Comparison of ENCODE assay signal across 18 cellular contexts in the genomic region with DNA sequence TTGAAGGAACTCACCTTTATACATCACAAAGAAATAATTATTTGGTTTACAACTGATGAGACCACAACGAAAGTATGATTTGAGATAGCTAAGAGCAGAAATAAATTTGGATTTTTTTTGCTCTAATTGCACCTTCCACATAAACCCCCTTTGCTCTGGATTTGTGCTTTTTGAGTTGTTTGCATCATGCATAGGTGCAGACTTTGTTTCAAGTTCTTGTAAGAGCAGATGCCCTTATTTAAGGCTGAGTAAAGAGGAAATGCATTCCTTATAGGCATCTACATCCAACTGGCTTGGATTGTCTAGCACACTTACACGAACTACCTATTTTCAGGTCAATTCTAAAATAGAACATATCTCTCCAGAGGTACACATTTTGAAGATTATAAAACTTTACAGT. TPM values are rescaled to one million over a fixed set of nuclear protein-coding genes. Genes with fewer than 3 reads are reported as not detected.
A peak's percentile ranks its signal among the peaks of the same experiment; 100 is the strongest.
DNase-seq lines count a peak whose midpoint lies in the region; ATAC-seq, FAIRE-seq and TF ChIP-seq lines count a peak whose summit lies in the region.
"Had no signal": no experiment of that assay in that cellular context is flagged by ENCODE, and none has a peak within 500 bp of the region (broad histone marks: within the 10 kb centered on the region; RNA-seq: fewer than 3 reads in every experiment).

No MANE protein-coding gene starts in this region.

- no peaks in the 10 kb centered on the region for H3K9me3 Mint-ChIP-seq in activated naive CD8-positive, alpha-beta T cell (ENCODE audit: low read depth)
- no peaks in the 10 kb centered on the region for H3K9me3 Mint-ChIP-seq in activated naive CD8-positive, alpha-beta T cell treated with anti-CD3 and anti-CD28 coated beads, Interleukin-2, amount 50 U/mL, for 24 hours
- no peaks in the 10 kb centered on the region for H3K9me3 Mint-ChIP-seq in neural crest cell
- H3K9me3 Mint-ChIP-seq: CD8-positive, alpha-beta T cell; H9 had no signal

- no peaks in the 10 kb centered on the region for H3K36me3 Mint-ChIP-seq in activated naive CD8-positive, alpha-beta T cell
- H3K36me3 Mint-ChIP-seq in activated naive CD8-positive, alpha-beta T cell treated with anti-CD3 and anti-CD28 coated beads, Interleukin-2, amount 50 U/mL, for 24 hours (ENCODE audit: low read depth): peaks cover 2% of the 10 kb centered on the region
- no peaks in the 10 kb centered on the region for H3K36me3 Mint-ChIP-seq in neural crest cell (ENCODE audit: low read depth)

- TF ChIP-seq CTCF in D721Med (IDR thresholded peaks at IDR 0.05; ENCODE audit: insufficient read depth, missing control alignments) (no peak), K562 (IDR thresholded peaks at IDR 0.05 in 2 of 3, conservative IDR thresholded peaks at IDR 0.05 in 1 of 3; ENCODE audit: insufficient read depth in 2 of 3, low read depth in 1 of 3, low read length in 3 of 3) (no peak), neural crest cell (conservative IDR thresholded peaks at IDR 0.05) (no peak)

- 0% methylated on average over 2 of the region's 2 CpGs for WGBS in K562 (ENCODE audit: insufficient coverage, low coverage, missing lambda C conversion rate)

- H3K4me1 Mint-ChIP-seq in activated naive CD8-positive, alpha-beta T cell (ENCODE audit: low read depth): peaks cover 24% of the 10 kb centered on the region
- peaks cover 28% of the 10 kb centered on the region for H3K4me1 Mint-ChIP-seq in activated naive CD8-positive, alpha-beta T cell treated with anti-CD3 and anti-CD28 coated beads, Interleukin-2, amount 50 U/mL, for 24 hours
- H3K4me1 Mint-ChIP-seq in neural crest cell: peaks cover 21% of the 10 kb centered on the region

- H3K4me3 ChIP-seq in K562: no peak overlapping the region
- H3K4me3 ChIP-seq: BLaER1 treated with 17β-estradiol and CSF1 and Interleukin-3, amounts not matched to agents 10 nM and 100 nM had no signal

- peaks cover 0 to 28% of the 10 kb centered on the region in 2 experiments; a peak in 4 of 5 replicates for H3K27me3 ChIP-seq in K562 (ENCODE audit: control insufficient read depth in 2 of 2, insufficient read depth in 2 of 2, low read length in 2 of 2)

- H3K27me3 Mint-ChIP-seq in activated naive CD8-positive, alpha-beta T cell: no peaks in the 10 kb centered on the region
- H3K27me3 Mint-ChIP-seq in activated naive CD8-positive, alpha-beta T cell treated with anti-CD3 and anti-CD28 coated beads, Interleukin-2, amount 50 U/mL, for 24 hours: no peaks in the 10 kb centered on the region
- H3K27me3 Mint-ChIP-seq in neural crest cell (ENCODE audit: low read depth): peaks cover 77% of the 10 kb centered on the region
- H3K27me3 Mint-ChIP-seq: B cell had no signal

- ATAC-seq in activated naive CD8-positive, alpha-beta T cell treated with anti-CD3 and anti-CD28 coated beads, Interleukin-2, amount 50 U/mL, for 24 hours: no peak
- no peak for ATAC-seq in K562
- ATAC-seq in GM18498 (IDR thresholded peaks at IDR 0.05; ENCODE audit: unreplicated experiment): no peak
- ATAC-seq: CD8-positive, alpha-beta T cell had no signal

- peak overlapping the region; percentile 28 for H3K27ac Mint-ChIP-seq in activated naive CD8-positive, alpha-beta T cell
- no peak overlapping the region for H3K27ac Mint-ChIP-seq in activated naive CD8-positive, alpha-beta T cell treated with anti-CD3 and anti-CD28 coated beads, Interleukin-2, amount 50 U/mL, for 24 hours
- H3K27ac Mint-ChIP-seq in neural crest cell (ENCODE audit: unreplicated experiment): no peak overlapping the region
- H3K27ac Mint-ChIP-seq: B cell; CD8-positive, alpha-beta T cell; H9 had no signal

- no peak for TF ChIP-seq POLR2A in K562 (conservative IDR thresholded peaks at IDR 0.05)

- no TSS peak for BruUV-seq in K562 (replicated peaks; lab: Mats Ljungman, UMichigan)

- TF ChIP-seq EP300 in K562 (IDR thresholded peaks at IDR 0.05; ENCODE audit: low read length): no peak

- in situ Hi-C loops in K562 (cut with MboI): no loop called here

- no peak overlapping the region for H3K4me2 ChIP-seq in K562 (ENCODE audit: insufficient read depth, low read length)
- H3K4me2 ChIP-seq: BLaER1 treated with 17β-estradiol and CSF1 and Interleukin-3, amounts not matched to agents 10 nM and 100 nM had no signal

- peak; percentile 46 for FAIRE-seq in D721Med (lab: Jason Lieb, UNC)
- no peak for FAIRE-seq in K562 (lab: Jason Lieb, UNC)
- FAIRE-seq: GM12891, GM18507 had no signal

- DNase-seq in activated naive CD8-positive, alpha-beta T cell treated with anti-CD3 and anti-CD28 coated beads, Interleukin-2, amount 50 U/mL, for 24 hours: no peak
- no peak for DNase-seq in D721Med (ENCODE audit: insufficient read length, low spot score)
- no peak for DNase-seq in K562 (ENCODE audit: extremely low read depth in 1 of 4, low spot score in 3 of 4)
- DNase-seq in neural crest cell (ENCODE audit: low read depth, low spot score): no peak
- DNase-seq in stimulated activated CD4-positive, alpha-beta T cell treated with anti-CD3 and anti-CD28 coated beads, Interleukin-15, amount 100 ng/mL, for 24 hours: no peak
- DNase-seq: 8988T; Calu3; CD8-positive, alpha-beta T cell; DMS 273 treated with DMSO at 0.1 percent for 48 hours; GOT3; H9 had no signal

- CTCF ChIA-PET in K562 (lab: Yijun Ruan, JAX; ENCODE audit: low intra/inter-chr PET ratio): no interaction called here

- intact Hi-C loops in K562 (cut with micrococcal nuclease): no loop called here

- no peaks in the 10 kb centered on the region for H4K20me1 ChIP-seq in K562 (replicated peaks; ENCODE audit: control insufficient read depth, insufficient read depth, low read length)

- no peak overlapping the region for H3K9ac ChIP-seq in K562 (ENCODE audit: insufficient read depth in 1 of 2, low read depth in 2 of 2, low read length in 2 of 2)
- H3K9ac ChIP-seq: BLaER1 treated with 17β-estradiol and CSF1 and Interleukin-3, amounts not matched to agents 10 nM and 100 nM had no signal

- no peaks in the 10 kb centered on the region for H3K79me2 ChIP-seq in K562 (ENCODE audit: control insufficient read depth, insufficient read depth, low read length)

- H3K36me3 ChIP-seq in K562 (ENCODE audit: control insufficient read depth, insufficient read depth, low read length): no peaks in the 10 kb centered on the region
- H3K36me3 ChIP-seq: BLaER1 treated with 17β-estradiol and CSF1 and Interleukin-3, amounts not matched to agents 10 nM and 100 nM had no signal

- no peaks in the 10 kb centered on the region for H3K9me3 ChIP-seq in K562 (replicated peaks; ENCODE audit: control insufficient read depth, insufficient read depth, low read depth, low read length)
- H3K9me3 ChIP-seq: BLaER1 treated with 17β-estradiol and CSF1 and Interleukin-3, amounts not matched to agents 10 nM and 100 nM had no signal

- no peak for TF ChIP-seq RAD21 in K562 (CRISPR knock-in tag; conservative IDR thresholded peaks at IDR 0.05 in 1 of 2, IDR thresholded peaks at IDR 0.05 in 1 of 2)

- peaks cover 10 to 22% of the 10 kb centered on the region in 2 experiments for H3K4me1 ChIP-seq in K562 (replicated peaks in 1 of 2; ENCODE audit: control insufficient read depth in 2 of 2, insufficient read depth in 2 of 2, low read length in 2 of 2)

- POLR2A ChIA-PET in K562 (lab: Yijun Ruan, JAX): interaction anchor here (0.6 kb wide), 1 partner anchor 151 kb away, joined by 5 read pairs; no protein-coding TSS in a partner anchor

- no peaks in the 10 kb centered on the region for H3K9me1 ChIP-seq in K562 (ENCODE audit: control insufficient read depth, insufficient read depth, low read length)

- no peak overlapping the region for H3K27ac ChIP-seq in K562 (ENCODE audit: extremely low read depth, low read depth, low read length)
- H3K27ac ChIP-seq: BLaER1 treated with 17β-estradiol and CSF1 and Interleukin-3, amounts not matched to agents 10 nM and 100 nM had no signal

- no peak overlapping the region for H3K4me3 Mint-ChIP-seq in activated naive CD8-positive, alpha-beta T cell
- no peak overlapping the region for H3K4me3 Mint-ChIP-seq in activated naive CD8-positive, alpha-beta T cell treated with anti-CD3 and anti-CD28 coated beads, Interleukin-2, amount 50 U/mL, for 24 hours
- peak overlapping the region; percentile 24 for H3K4me3 Mint-ChIP-seq in neural crest cell
- H3K4me3 Mint-ChIP-seq: B cell; CD8-positive, alpha-beta T cell; H9 had no signal

- H2AFZ ChIP-seq in K562 (ENCODE audit: low read depth, low read length): no peak overlapping the region

RNA-seq across cellular contexts. Expression of a gene that starts 6.6 kb away (rescaled TPM):
- 52.6 and 55.6 TPM in 2 replicates for total RNA-seq in K562 (2011; cell fraction: chromatin; rRNA removed; ENCODE audit: low replicate concordance)
- 37.4 and 40.2 TPM in 2 replicates for total RNA-seq in K562 (2011; cell fraction: nucleolus; rRNA removed)
- 57.5 and 64.9 TPM in 2 replicates for total RNA-seq in K562 (2011; cell fraction: nucleoplasm; rRNA removed)
- total RNA-seq in K562 (2014; rRNA removed): 39.6 and 52.1 TPM in 2 replicates
- total RNA-seq in K562 (2014; rRNA removed; fragmentation: Illumina TruSeq; extraction: Trizol): 68.9 and 71.9 TPM in 2 replicates
- 49.7 and 53.2 TPM in 2 replicates for total RNA-seq in K562 (2015; rRNA removed; fragmentation: Illumina TruSeq; extraction: Trizol)
- total RNA-seq in K562 (2021): 93.5 and 99.3 TPM in 2 replicates
- polyA plus RNA-seq in K562 (2011; rRNA removed): 36.9 and 42.9 TPM in 2 replicates
- 20.5 and 35.3 TPM in 2 replicates for polyA plus RNA-seq in K562 (2011; cell fraction: cytosol; rRNA removed)
- 28.5 and 42.5 TPM in 2 replicates for polyA plus RNA-seq in K562 (2011; cell fraction: nucleus; rRNA removed)
- 12.1 and 12.4 TPM in 2 replicates for polyA plus RNA-seq in K562 (2012)
- polyA plus RNA-seq in K562 (2014; fragmentation: Illumina TruSeq; extraction: Trizol): 12.6 and 13.6 TPM in 2 replicates
- polyA plus RNA-seq in K562 (2014; fragmentation: Nextera tagmentation; extraction: Ambion mirVana): 10 to 100 TPM; 13.7 to 47.6 TPM
- polyA plus RNA-seq in K562 (2014; rRNA removed): 30.3 and 33.2 TPM in 2 replicates
- polyA minus RNA-seq in K562 (2011; rRNA and poly(A)+ RNA removed): 109 and 119 TPM in 2 replicates
- 68.1 and 69.3 TPM in 2 replicates for polyA minus RNA-seq in K562 (2011; cell fraction: cytosol; rRNA and poly(A)+ RNA removed)
- polyA minus RNA-seq in K562 (2011; cell fraction: nucleus; rRNA and poly(A)+ RNA removed): 21.5 and 41.5 TPM in 2 replicates
- 186 TPM in 2 replicates for total RNA-seq in neural crest cell
- total RNA-seq: HT-29 had no signal

RNA-seq across cellular contexts. Expression of a gene that starts 54.0 kb away (rescaled TPM):
- total RNA-seq in K562 (2011; cell fraction: chromatin; rRNA removed; ENCODE audit: low replicate concordance): 0.86 TPM in 2 replicates
- 0.66 and 0.67 TPM in 2 replicates for total RNA-seq in K562 (2011; cell fraction: nucleolus; rRNA removed)
- 0.84 and 0.88 TPM in 2 replicates for total RNA-seq in K562 (2011; cell fraction: nucleoplasm; rRNA removed)
- total RNA-seq in K562 (2014; rRNA removed) (not detected in 2 replicates), K562 (2014; rRNA removed; fragmentation: Illumina TruSeq; extraction: Trizol) (0.38 TPM in 1 of 2 replicates, not detected in the other), K562 (2015; rRNA removed; fragmentation: Illumina TruSeq; extraction: Trizol) (0.11 TPM in 2 replicates), K562 (2021) (0.07 and 1.0 TPM in 2 replicates), neural crest cell (15.4 and 18.1 TPM in 2 replicates)
- polyA plus RNA-seq in K562 (2011; rRNA removed) (0.11 and 0.61 TPM in 2 replicates), K562 (2014; fragmentation: Illumina TruSeq; extraction: Trizol) (0.28 and 0.33 TPM in 2 replicates), K562 (2014; fragmentation: Nextera tagmentation; extraction: Ambion mirVana) (under 1 TPM; 0.50 to 0.63 TPM), K562 (2014; rRNA removed) (0.04 and 0.53 TPM in 2 replicates)
- polyA plus RNA-seq in K562 (2011; cell fraction: cytosol; rRNA removed): 0.06 and 0.19 TPM in 2 replicates
- polyA plus RNA-seq in K562 (2011; cell fraction: nucleus; rRNA removed): 0.11 and 0.14 TPM in 2 replicates
- 0.03 and 0.48 TPM in 2 replicates for polyA plus RNA-seq in K562 (2012)
- 0.15 and 0.42 TPM in 2 replicates for polyA minus RNA-seq in K562 (2011; rRNA and poly(A)+ RNA removed)
- not detected in 2 replicates for polyA minus RNA-seq in K562 (2011; cell fraction: cytosol; rRNA and poly(A)+ RNA removed)
- 0.27 and 0.44 TPM in 2 replicates for polyA minus RNA-seq in K562 (2011; cell fraction: nucleus; rRNA and poly(A)+ RNA removed)
